Comparison of ENCODE assay signal across 8 cellular contexts in the genomic region with DNA sequence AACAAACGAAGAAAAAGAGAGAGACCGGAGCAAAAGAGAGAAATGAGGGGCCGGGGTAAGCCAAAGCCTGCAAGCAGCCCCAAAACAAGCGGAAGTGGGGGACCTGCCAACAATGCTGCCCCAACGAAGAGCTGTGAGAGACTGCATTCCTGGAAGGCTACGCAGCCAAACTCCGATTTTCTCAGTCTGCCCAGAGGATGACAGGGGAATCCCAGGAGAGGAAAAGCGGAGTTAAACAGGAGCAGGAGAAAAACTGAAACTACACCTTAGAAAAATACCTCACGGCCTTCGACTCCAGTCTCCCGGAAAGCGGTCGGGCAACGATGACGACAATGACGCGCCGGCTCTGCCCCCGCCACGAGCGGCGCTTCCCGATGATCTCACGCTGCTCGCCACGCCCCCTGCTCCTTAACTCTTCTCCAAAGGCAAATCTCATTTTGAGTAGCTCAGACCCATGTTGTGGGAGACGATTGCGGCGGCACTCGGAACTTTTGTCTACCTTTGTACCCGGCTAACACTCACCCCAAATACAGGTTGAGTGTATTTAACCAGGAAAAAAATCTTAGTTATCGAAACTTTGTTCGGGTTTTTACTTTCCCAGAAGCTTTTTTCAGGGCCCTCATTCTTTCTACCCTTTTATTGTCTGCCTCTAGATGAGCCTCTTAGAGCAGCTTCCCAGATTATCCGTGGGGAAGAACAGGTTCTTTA.
DNase-seq lines count a peak whose midpoint lies in the region; TF ChIP-seq lines count a peak whose summit lies in the region.

A gene with protein sequence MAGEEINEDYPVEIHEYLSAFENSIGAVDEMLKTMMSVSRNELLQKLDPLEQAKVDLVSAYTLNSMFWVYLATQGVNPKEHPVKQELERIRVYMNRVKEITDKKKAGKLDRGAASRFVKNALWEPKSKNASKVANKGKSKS (minus strand): TSS at position 325 of the 708 bp plus-strand sequence. CDS start 15,694 bp downstream, outside the sequence.

- DNase-seq in GM03348 (ENCODE audit: low spot score) (peak; percentile 95), HFF-Myc (ENCODE audit: extremely low read depth, low read depth) (peak; percentile 70), NB4 (ENCODE audit: low read depth) (peak; percentile 94), SK-N-MC (ENCODE audit: low read depth, low spot score) (peak; percentile 58), germinal center (ENCODE audit: low spot score) (peak; percentile 92), non-pigmented ciliary epithelial cell (ENCODE audit: low read depth) (peak; percentile 62), superior temporal gyrus (ENCODE audit: extremely low spot score) (peak; percentile 95)
- peak; percentile 94 for DNase-seq in activated naive CD4-positive, alpha-beta T cell treated with anti-CD3 and anti-CD28 coated beads, Interleukin-2, amount 10 ng/mL, durations not matched to agents 7 days and 5 days

- peak within 1 kb of the TSS; percentile 97 for H3K27ac Mint-ChIP-seq in activated naive CD4-positive, alpha-beta T cell treated with anti-CD3 and anti-CD28 coated beads, Interleukin-2, amount 10 ng/mL, durations not matched to agents 7 days and 5 days

- peak within 1 kb of the TSS; percentile 73; the same call in 1 of the 2 replicates for H3K27ac ChIP-seq in SK-N-MC

- no peak for TF ChIP-seq CTCF in HFF-Myc (IDR thresholded peaks at IDR 0.05; ENCODE audit: low read depth, low read length, missing control alignments)
- TF ChIP-seq CTCF in NB4 (IDR thresholded peaks at IDR 0.05; ENCODE audit: low read depth, low read length) = no peak

- H3K4me3 ChIP-seq in HFF-Myc (replicated peaks; ENCODE audit: low read depth, low read length) (peak within 1 kb of the TSS; percentile 72), NB4 (ENCODE audit: low read depth, low read length) (peak within 1 kb of the TSS; percentile 96), SK-N-MC (peak within 1 kb of the TSS; percentile 95)

- H3K4me1 Mint-ChIP-seq in activated naive CD4-positive, alpha-beta T cell treated with anti-CD3 and anti-CD28 coated beads, Interleukin-2, amount 10 ng/mL, durations not matched to agents 7 days and 5 days = peaks cover 32% of the 10 kb centered on the region

- peaks cover 4% of the 10 kb centered on the region for H3K27me3 Mint-ChIP-seq in activated naive CD4-positive, alpha-beta T cell treated with anti-CD3 and anti-CD28 coated beads, Interleukin-2, amount 10 ng/mL, durations not matched to agents 7 days and 5 days

- peak within 1 kb of the TSS; percentile 94 for H3K4me3 Mint-ChIP-seq in activated naive CD4-positive, alpha-beta T cell treated with anti-CD3 and anti-CD28 coated beads, Interleukin-2, amount 10 ng/mL, durations not matched to agents 7 days and 5 days

- H3K36me3 ChIP-seq in SK-N-MC (ENCODE audit: insufficient read depth, low read length) = no peaks in the 10 kb centered on the region

- peak within 1 kb of the TSS; percentile 89 for H3K9ac ChIP-seq in SK-N-MC (ENCODE audit: insufficient read length)

- TF ChIP-seq POLR2A in NB4 (IDR thresholded peaks at IDR 0.05; ENCODE audit: extremely low read depth, insufficient read length) = peak; percentile 89

- peaks cover 1% of the 10 kb centered on the region for H3K36me3 Mint-ChIP-seq in activated naive CD4-positive, alpha-beta T cell treated with anti-CD3 and anti-CD28 coated beads, Interleukin-2, amount 10 ng/mL, durations not matched to agents 7 days and 5 days

- H3K9me3 Mint-ChIP-seq in activated naive CD4-positive, alpha-beta T cell treated with anti-CD3 and anti-CD28 coated beads, Interleukin-2, amount 10 ng/mL, durations not matched to agents 7 days and 5 days = no peaks in the 10 kb centered on the region

- CTCF ChIA-PET in activated naive CD4-positive, alpha-beta T cell treated with anti-CD3 and anti-CD28 coated beads, Interleukin-2, amount 10 ng/mL, durations not matched to agents 7 days and 5 days (lab: Charles Lee) = interaction anchor here (1.5 kb wide), 1 partner anchor 220 kb away, joined by 3 read pairs; no protein-coding TSS in a partner anchor

- no peaks in the 10 kb centered on the region for H3K9me3 ChIP-seq in SK-N-MC (ENCODE audit: low read depth, low read length)

Comparison
In these comparisons a context has a peak if more than half of its experiments do, and no peak if none do; other contexts are left out.
1. Peak in every context shown above with its lines: DNase-seq, H3K4me3 ChIP-seq and H3K27ac ChIP-seq.